In genomic region chr14:59134307-59134706, GRCh38 we compare ENCODE assay signal across 29 cellular contexts.
"Had no signal": no experiment of that assay in that cellular context is flagged by ENCODE, and none has a peak within 500 bp of the region (broad histone marks: within the 10 kb centered on the region; RNA-seq: fewer than 3 reads in every experiment).

No MANE protein-coding gene starts in this region.

- H3K4me1 Mint-ChIP-seq: activated B cell treated with CpG ODN at 0.5 μM for 24 hours; activated naive CD4-positive, alpha-beta T cell treated with anti-CD3 and anti-CD28 coated beads, Interleukin-2, amount 10 ng/mL, durations not matched to agents 7 days and 5 days; activated T-helper 17 cell treated with anti-CD3 and anti-CD28 coated beads, Interleukin-2, amount 50 U/mL, for 72 hours; central memory CD8-positive, alpha-beta T cell; endodermal cell; T-helper 17 cell had no signal

- H3K4me3 ChIP-seq: coronary artery, dorsolateral prefrontal cortex had no signal

- H3K36me3 ChIP-seq: brain microvascular endothelial cell, WERI-Rb-1 had no signal

- H3K27ac ChIP-seq: brain microvascular endothelial cell, dorsolateral prefrontal cortex, WERI-Rb-1 had no signal

- ATAC-seq: activated CD4-positive, CD25-positive, alpha-beta regulatory T cell treated with anti-CD3 and anti-CD28 coated beads, Interleukin-2, amount 50 U/mL, for 24 hours; activated CD8-positive, alpha-beta T cell treated with anti-CD3 and anti-CD28 coated beads for 36 hours; activated T-cell treated with anti-CD3 and anti-CD28 coated beads, Interleukin-2, amount 50 U/mL, for 4 hours; activated T-helper 17 cell treated with anti-CD3 and anti-CD28 coated beads, Interleukin-2, amount 50 U/mL, for 72 hours; esophagus mucosa; T-helper 17 cell had no signal

- H3K27ac Mint-ChIP-seq: activated B cell treated with CpG ODN at 0.5 μM for 24 hours; activated CD8-positive, alpha-beta T cell treated with anti-CD3 and anti-CD28 coated beads for 36 hours; activated naive CD4-positive, alpha-beta T cell treated with anti-CD3 and anti-CD28 coated beads, Interleukin-2, amount 10 ng/mL, durations not matched to agents 7 days and 5 days; activated naive CD8-positive, alpha-beta T cell; activated T-helper 17 cell treated with anti-CD3 and anti-CD28 coated beads, Interleukin-2, amount 50 U/mL, for 72 hours; dendritic cell treated with granulocyte-macrophage colony-stimulating factor and Interleukin-4, amounts not matched to agents 40 ng/mL and 50 ng/mL, for 4 days; endodermal cell; T-helper 17 cell; T-helper 2 cell treated with Interferon-gamma antibody and Interleukin-4, amounts not matched to agents 5 μg/mL and 100 μg/mL, for 36 hours had no signal

- H3K4me3 Mint-ChIP-seq: activated B cell treated with CpG ODN at 0.5 μM for 24 hours; activated CD8-positive, alpha-beta T cell treated with anti-CD3 and anti-CD28 coated beads for 36 hours; activated naive CD4-positive, alpha-beta T cell treated with anti-CD3 and anti-CD28 coated beads, Interleukin-2, amount 10 ng/mL, durations not matched to agents 7 days and 5 days; activated naive CD8-positive, alpha-beta T cell; activated T-cell treated with anti-CD3 and anti-CD28 coated beads, Interleukin-2, amount 50 U/mL, for 4 hours; activated T-helper 17 cell treated with anti-CD3 and anti-CD28 coated beads, Interleukin-2, amount 50 U/mL, for 72 hours; central memory CD8-positive, alpha-beta T cell; dendritic cell treated with granulocyte-macrophage colony-stimulating factor and Interleukin-4, amounts not matched to agents 40 ng/mL and 50 ng/mL, for 4 days; endodermal cell; T-helper 17 cell; T-helper 2 cell treated with Interferon-gamma antibody and Interleukin-4, amounts not matched to agents 5 μg/mL and 100 μg/mL, for 36 hours had no signal

- H3K36me3 Mint-ChIP-seq: activated naive CD4-positive, alpha-beta T cell treated with anti-CD3 and anti-CD28 coated beads, Interleukin-2, amount 10 ng/mL, durations not matched to agents 7 days and 5 days; activated naive CD8-positive, alpha-beta T cell had no signal

- H3K9me3 Mint-ChIP-seq: activated B cell treated with CpG ODN at 0.5 μM for 24 hours; activated CD8-positive, alpha-beta T cell treated with anti-CD3 and anti-CD28 coated beads for 36 hours; activated naive CD4-positive, alpha-beta T cell treated with anti-CD3 and anti-CD28 coated beads, Interleukin-2, amount 10 ng/mL, durations not matched to agents 7 days and 5 days; activated T-cell treated with anti-CD3 and anti-CD28 coated beads, Interleukin-2, amount 50 U/mL, for 4 hours; activated T-helper 17 cell treated with anti-CD3 and anti-CD28 coated beads, Interleukin-2, amount 50 U/mL, for 72 hours; central memory CD8-positive, alpha-beta T cell; dendritic cell treated with granulocyte-macrophage colony-stimulating factor and Interleukin-4, amounts not matched to agents 40 ng/mL and 50 ng/mL, for 4 days; endodermal cell; T-helper 2 cell treated with Interferon-gamma antibody and Interleukin-4, amounts not matched to agents 5 μg/mL and 100 μg/mL, for 36 hours had no signal

- DNase-seq: activated B cell treated with CpG ODN at 0.5 μM for 24 hours; activated CD4-positive, alpha-beta T cell treated with anti-CD3 and anti-CD28 coated beads for 48 hours; activated CD4-positive, alpha-beta T cell treated with anti-CD3 and anti-CD28 coated beads, Interleukin-2, amount 50 U/mL, for 1 hour; activated CD4-positive, alpha-beta T cell treated with anti-CD3 and anti-CD28 coated beads, Interleukin-2, amount 50 U/mL, for 48 hours; activated CD8-positive, alpha-beta memory T cell treated with anti-CD3 and anti-CD28 coated beads for 24 hours; activated CD8-positive, alpha-beta T cell treated with anti-CD3 and anti-CD28 coated beads for 36 hours; activated effector memory CD4-positive, alpha-beta T cell treated with anti-CD3 and anti-CD28 coated beads, Interleukin-2, amount 50 U/mL, for 16 hours; activated naive CD4-positive, alpha-beta T cell treated with anti-CD3 and anti-CD28 coated beads, Interleukin-2, amount 10 ng/mL, durations not matched to agents 7 days and 5 days; activated T-cell treated with anti-CD3 and anti-CD28 coated beads, Interleukin-2, amount 50 U/mL, for 4 hours; amniotic stem cell; anterior cingulate cortex; brain microvascular endothelial cell; dorsolateral prefrontal cortex; effector memory CD4-positive, alpha-beta T cell; endodermal cell; foreskin fibroblast; head of caudate nucleus; T-helper 1 cell; T-helper 17 cell; T1000; WERI-Rb-1 had no signal

- H3K27me3 Mint-ChIP-seq: activated B cell treated with CpG ODN at 0.5 μM for 24 hours had no signal

- H3K27me3 ChIP-seq: brain microvascular endothelial cell, dorsolateral prefrontal cortex had no signal
